Comparison of ENCODE assay signal across 35 cellular contexts in genomic region chr18:6158958-6159357, GRCh38.
"Had no signal": no experiment of that assay in that cellular context is flagged by ENCODE, and none has a peak within 500 bp of the region (broad histone marks: within the 10 kb centered on the region; RNA-seq: fewer than 3 reads in every experiment).

No MANE protein-coding gene starts in this region.

- H3K4me2 ChIP-seq: KMS-11 had no signal

- H3K4me3 ChIP-seq: MG63 had no signal

- H3K27ac ChIP-seq: KMS-11 had no signal

- H3K9me3 ChIP-seq: MG63 had no signal

- H3K36me3 ChIP-seq: MG63 had no signal

- H3K27me3 ChIP-seq: MG63 had no signal

- DNase-seq: Karpas-422, Kasumi-1, MG63, MM.1S, MV-4-11, NCI-H1048, NCI-H1092, NCI-H1092 treated with DMSO at 0.1 percent for 48 hours, NCI-H1105, NCI-H1105 treated with DMSO at 0.1 percent for 48 hours, NCI-H1417, NCI-H1417 treated with DMSO at 0.1 percent for 48 hours, NCI-H1436, NCI-H1436 treated with DMSO at 0.1 percent for 48 hours, NCI-H146, NCI-H1694, NCI-H1694 treated with DMSO at 0.1 percent for 48 hours, NCI-H187, NCI-H187 treated with DMSO at 0.1 percent for 48 hours, NCI-H1930, NCI-H2029, NCI-H2029 treated with DMSO at 0.1 percent for 48 hours, NCI-H2081, NCI-H2081 treated with DMSO at 0.1 percent for 48 hours, NCI-H2107, NCI-H2171, NCI-H2171 treated with DMSO at 0.1 percent for 48 hours, NCI-H2227 treated with DMSO at 0.1 percent for 48 hours, NCI-H226, NCI-H345, NCI-H446, NCI-H446 treated with DMSO at 0.1 percent for 48 hours, NCI-H510A, NCI-H510A treated with DMSO at 0.1 percent for 48 hours had no signal

- H3K9ac ChIP-seq: KMS-11 had no signal
